In genomic region chr5:179606910-179607448, GRCh38 we compare ENCODE assay signal across 14 cellular contexts. TPM values are rescaled to one million over a fixed set of nuclear protein-coding genes. Genes with fewer than 3 reads are reported as not detected.
DNase-seq lines count a peak whose midpoint lies in the region; TF ChIP-seq lines count a peak whose summit lies in the region.
"Had no signal": no experiment of that assay in that cellular context is flagged by ENCODE, and none has a peak within 500 bp of the region (broad histone marks: within the 10 kb centered on the region; RNA-seq: fewer than 3 reads in every experiment).

No MANE protein-coding gene starts in this region.

- WGBS in esophagus muscularis mucosa, result 89% methylated on average over 7 of the region's 15 CpGs

- peak; percentile 21 for DNase-seq in NCI-H1694 (lab: John Stamatoyannopoulos, UW)
- no peak for DNase-seq in NCI-H1694 treated with DMSO at 0.1 percent for 48 hours (lab: John Stamatoyannopoulos, UW)
- DNase-seq in NB4 (ENCODE audit: low read depth), result peak; percentile 5
- DNase-seq in esophagus muscularis mucosa (ENCODE audit: extremely low spot score), result no peak
- no peak for DNase-seq in progenitor cell of endocrine pancreas (ENCODE audit: low spot score, unreplicated experiment)
- DNase-seq in superior temporal gyrus (ENCODE audit: extremely low spot score), result no peak
- no peak for DNase-seq in NCI-H82 treated with DMSO at 0.1 percent for 48 hours (lab: John Stamatoyannopoulos, UW; ENCODE audit: unreplicated experiment)
- DNase-seq in SJCRH30, result no peak
- DNase-seq: erythroblast, HCEC 1CT, NCI-H1092 treated with DMSO at 0.1 percent for 48 hours, PC-9 had no signal

- peaks cover 8% of the 10 kb centered on the region for H3K4me1 Mint-ChIP-seq in progenitor cell of endocrine pancreas (ENCODE audit: low read depth)

- TF ChIP-seq POLR2A in NB4 (IDR thresholded peaks at IDR 0.05; ENCODE audit: extremely low read depth, insufficient read length), result no peak
- no peak for TF ChIP-seq POLR2A in esophagus muscularis mucosa (IDR thresholded peaks at IDR 0.05; ENCODE audit: low read depth)

- peaks cover 37 to 92% (median 85%) of the 10 kb centered on the region in 4 donors for H3K36me3 ChIP-seq in esophagus muscularis mucosa
- H3K36me3 ChIP-seq in SJCRH30, result peaks cover 47% of the 10 kb centered on the region
- H3K36me3 ChIP-seq: ovary had no signal

- H3K4me1 ChIP-seq in esophagus muscularis mucosa, result peaks cover 19 to 80% (median 79%) of the 10 kb centered on the region in 4 donors
- no peaks in the 10 kb centered on the region for H3K4me1 ChIP-seq in SJCRH30

- peak overlapping the region; percentile 59 for H3K27ac Mint-ChIP-seq in progenitor cell of endocrine pancreas

- H3K27me3 ChIP-seq in esophagus muscularis mucosa, result no peaks in the 10 kb centered on the region
- H3K27me3 ChIP-seq in SJCRH30, result no peaks in the 10 kb centered on the region
- H3K27me3 ChIP-seq: ascending aorta, ovary had no signal

- no peak overlapping the region for H3K4me3 ChIP-seq in NB4 (ENCODE audit: low read depth, low read length)
- H3K4me3 ChIP-seq in esophagus muscularis mucosa, result no peak overlapping the region
- no peak overlapping the region for H3K4me3 ChIP-seq in SJCRH30
- H3K4me3 ChIP-seq: ascending aorta, ovary, PC-9 had no signal

- no peaks in the 10 kb centered on the region for H3K9me3 ChIP-seq in esophagus muscularis mucosa
- H3K9me3 ChIP-seq in SJCRH30 (replicated peaks), result no peaks in the 10 kb centered on the region
- H3K9me3 ChIP-seq: ascending aorta, ovary had no signal

- no peak overlapping the region for H3K4me3 Mint-ChIP-seq in progenitor cell of endocrine pancreas (ENCODE audit: low read depth)

- intact Hi-C loops in esophagus muscularis mucosa (cut with DNase I), result no loop called here

- no peak for TF ChIP-seq EP300 in esophagus muscularis mucosa (IDR thresholded peaks at IDR 0.05)

- TF ChIP-seq CTCF in NB4 (IDR thresholded peaks at IDR 0.05; ENCODE audit: low read depth, low read length) (no peak), esophagus muscularis mucosa (IDR thresholded peaks at IDR 0.05) (no peak), progenitor cell of endocrine pancreas (IDR thresholded peaks at IDR 0.05; ENCODE audit: unreplicated experiment) (no peak)

- peak overlapping the region; percentile 59 to 81 (median 76) for H3K27ac ChIP-seq in esophagus muscularis mucosa (replicated peaks in 1 of 4)
- no peak overlapping the region for H3K27ac ChIP-seq in SJCRH30
- H3K27ac ChIP-seq: ovary, PC-9 had no signal

- no peaks in the 10 kb centered on the region for H3K9me3 Mint-ChIP-seq in progenitor cell of endocrine pancreas (ENCODE audit: low read depth)

- peaks cover 22% of the 10 kb centered on the region for H3K36me3 Mint-ChIP-seq in progenitor cell of endocrine pancreas (ENCODE audit: insufficient read depth)

- H3K27me3 Mint-ChIP-seq in progenitor cell of endocrine pancreas, result no peaks in the 10 kb centered on the region

RNA-seq across cellular contexts. Expression of gene HNRNPH1, which starts 16.5 kb away (rescaled TPM):
- total RNA-seq in esophagus muscularis mucosa, result 100 to 1,000 TPM; 234 to 369 (median 244) TPM
- 1,377 and 1,392 TPM in 2 replicates for total RNA-seq in progenitor cell of endocrine pancreas
- total RNA-seq in SJCRH30 (2014; rRNA removed; shearing (Covaris generic)), result 828 and 1,009 TPM in 2 replicates

RNA-seq across cellular contexts. Expression of gene RUFY1, which starts 56.6 kb away (rescaled TPM):
- total RNA-seq in esophagus muscularis mucosa, result 10 to 100 TPM; 39.9 to 59.8 (median 45.6) TPM
- total RNA-seq in progenitor cell of endocrine pancreas, result 69.1 and 71.2 TPM in 2 replicates
- 24.8 and 25.7 TPM in 2 replicates for total RNA-seq in SJCRH30 (2014; rRNA removed; shearing (Covaris generic))

Comparison
In these comparisons a context has a peak if more than half of its experiments do, and no peak if none do; other contexts are left out.
1. DNase-seq: peak in NCI-H1694 (single experiment) and NB4 (single experiment); none in NCI-H1694 treated with DMSO at 0.1 percent for 48 hours (single experiment), esophagus muscularis mucosa (single experiment), progenitor cell of endocrine pancreas (single experiment), superior temporal gyrus (single experiment), NCI-H82 treated with DMSO at 0.1 percent for 48 hours (single experiment) and SJCRH30 (0 of 2).